9 cellular contexts compared by ENCODE assay signal in genomic region chr18:79986726-79987125, GRCh38. TPM values are rescaled to one million over a fixed set of nuclear protein-coding genes. Genes with fewer than 3 reads are reported as not detected.
A peak's percentile ranks its signal among the peaks of the same experiment; 100 is the strongest.
DNase-seq lines count a peak whose midpoint lies in the region; ATAC-seq and TF ChIP-seq lines count a peak whose summit lies in the region.
"Had no signal": no experiment of that assay in that cellular context is flagged by ENCODE, and none has a peak within 500 bp of the region (broad histone marks: within the 10 kb centered on the region; RNA-seq: fewer than 3 reads in every experiment).

No MANE protein-coding gene starts in this region.

- H3K27ac ChIP-seq in iPS-18a (ENCODE audit: low read length) (no peak overlapping the region), substantia nigra (ENCODE audit: low read depth, low read length, poor library complexity, severe bottlenecking) (peak overlapping the region; percentile 22), testis (no peak overlapping the region)

- H3K9ac ChIP-seq in iPS-18a (ENCODE audit: low read length): no peak overlapping the region

- POLR2A ChIA-PET in activated CD4-positive, alpha-beta memory T cell treated with anti-CD3 and anti-CD28 coated beads for 36 hours (lab: Charles Lee): interaction anchor here (1.2 to 2.4 kb wide), 2 partner anchors 35 to 45 kb away, joined by 3 to 12 read pairs; partner anchors contain the start of gene SLC66A2

- TF ChIP-seq POLR2A in testis (IDR thresholded peaks at IDR 0.05): no peak

- intact Hi-C loops in activated CD4-positive, alpha-beta memory T cell treated with anti-CD3 and anti-CD28 coated beads for 36 hours (cut with micrococcal nuclease): loop anchor here (1.0 kb wide), 1 partner anchor 23 kb away; no protein-coding TSS in a partner anchor
- intact Hi-C loops in testis (cut with DNase I; ENCODE audit: low total_unique reads): no loop called here

- TF ChIP-seq CTCF in testis (IDR thresholded peaks at IDR 0.05): no peak

- H3K27ac Mint-ChIP-seq in activated CD4-positive, alpha-beta memory T cell treated with anti-CD3 and anti-CD28 coated beads for 36 hours: peak overlapping the region; percentile 42

- peaks cover 52% of the 10 kb centered on the region for H3K4me1 Mint-ChIP-seq in activated T-cell treated with anti-CD3 and anti-CD28 coated beads, Interleukin-2, amount 50 U/mL, for 4 hours (ENCODE audit: low read depth)
- peaks cover 49% of the 10 kb centered on the region for H3K4me1 Mint-ChIP-seq in activated CD4-positive, alpha-beta memory T cell treated with anti-CD3 and anti-CD28 coated beads for 36 hours (ENCODE audit: low read depth)

- DNase-seq in activated T-cell treated with anti-CD3 and anti-CD28 coated beads, Interleukin-2, amount 50 U/mL, for 4 hours: no peak
- no peak for DNase-seq in activated T-cell treated with anti-CD3 and anti-CD28 coated beads, Interleukin-2, amount 50 U/mL, for 48 hours
- DNase-seq in activated CD4-positive, alpha-beta memory T cell treated with anti-CD3 and anti-CD28 coated beads for 36 hours: no peak
- DNase-seq in substantia nigra (lab: John Stamatoyannopoulos, UW) (peak in 1 of 49 donors; percentile 19), testis (no peak), NCI-H510A (lab: John Stamatoyannopoulos, UW) (no peak)
- DNase-seq: DMS53 had no signal

- no peaks in the 10 kb centered on the region for H3K9me3 Mint-ChIP-seq in activated T-cell treated with anti-CD3 and anti-CD28 coated beads, Interleukin-2, amount 50 U/mL, for 4 hours
- H3K9me3 Mint-ChIP-seq in activated CD4-positive, alpha-beta memory T cell treated with anti-CD3 and anti-CD28 coated beads for 36 hours: no peaks in the 10 kb centered on the region

- CTCF ChIA-PET in activated CD4-positive, alpha-beta memory T cell treated with anti-CD3 and anti-CD28 coated beads for 36 hours (lab: Charles Lee): interaction anchor here (0.6 kb wide), 1 partner anchor 172 kb away, joined by 3 read pairs; no protein-coding TSS in a partner anchor

- H3K27me3 Mint-ChIP-seq in activated T-cell treated with anti-CD3 and anti-CD28 coated beads, Interleukin-2, amount 50 U/mL, for 4 hours (ENCODE audit: low read depth): no peaks in the 10 kb centered on the region
- H3K27me3 Mint-ChIP-seq in activated CD4-positive, alpha-beta memory T cell treated with anti-CD3 and anti-CD28 coated beads for 36 hours: no peaks in the 10 kb centered on the region

- H3K4me1 ChIP-seq in iPS-18a (ENCODE audit: control insufficient read depth, low read depth, low read length): peaks cover 5% of the 10 kb centered on the region
- H3K4me1 ChIP-seq in testis: peaks cover 3% of the 10 kb centered on the region

- H3K9me3 ChIP-seq in iPS-18a (ENCODE audit: control insufficient read depth, low read depth, low read length) (no peaks in the 10 kb centered on the region), testis (no peaks in the 10 kb centered on the region)

- no peak for ATAC-seq in activated T-cell treated with anti-CD3 and anti-CD28 coated beads, Interleukin-2, amount 50 U/mL, for 4 hours
- no peak for ATAC-seq in GM18868 (IDR thresholded peaks at IDR 0.05; ENCODE audit: unreplicated experiment)

- H3K4me3 Mint-ChIP-seq in activated T-cell treated with anti-CD3 and anti-CD28 coated beads, Interleukin-2, amount 50 U/mL, for 4 hours: peak overlapping the region; percentile 96
- H3K4me3 Mint-ChIP-seq in activated CD4-positive, alpha-beta memory T cell treated with anti-CD3 and anti-CD28 coated beads for 36 hours: peak overlapping the region; percentile 94

- peaks cover 22% of the 10 kb centered on the region for H3K36me3 Mint-ChIP-seq in activated T-cell treated with anti-CD3 and anti-CD28 coated beads, Interleukin-2, amount 50 U/mL, for 4 hours (ENCODE audit: insufficient read depth)
- H3K36me3 Mint-ChIP-seq in activated CD4-positive, alpha-beta memory T cell treated with anti-CD3 and anti-CD28 coated beads for 36 hours: peaks cover 25% of the 10 kb centered on the region

- no peaks in the 10 kb centered on the region for H3K27me3 ChIP-seq in iPS-18a (ENCODE audit: control insufficient read depth, insufficient read depth, low read length)
- H3K27me3 ChIP-seq in testis: no peaks in the 10 kb centered on the region

- H3K36me3 ChIP-seq in iPS-18a (ENCODE audit: control insufficient read depth, low read depth, low read length) (peaks cover 15% of the 10 kb centered on the region), testis (ENCODE audit: low read depth, missing control alignments) (no peaks in the 10 kb centered on the region)

- H3K4me3 ChIP-seq in iPS-18a (ENCODE audit: low read length) (peak overlapping the region; percentile 88), testis (no peak overlapping the region)

- 34 to 42% methylated on average over 7 of the region's 7 CpGs for WGBS in testis, 2 donors

RNA-seq across cellular contexts. Expression of gene TXNL4A, which starts 1.6 kb away (rescaled TPM):
- 100 to 1,000 TPM; 211 to 261 (median 247) TPM for total RNA-seq in activated T-cell treated with anti-CD3 and anti-CD28 coated beads, Interleukin-2, amount 50 U/mL, for 4 hours
- 100 to 1,000 TPM; 169 to 175 TPM for total RNA-seq in activated CD4-positive, alpha-beta memory T cell treated with anti-CD3 and anti-CD28 coated beads for 36 hours
- total RNA-seq in testis: 10 to 100 TPM; 37.4 to 47.0 TPM
- polyA plus RNA-seq in testis (ENCODE audit: insufficient read depth, low read depth, low replicate concordance): 158 TPM

RNA-seq across cellular contexts. Expression of gene HSBP1L1, which starts 22.3 kb away (rescaled TPM):
- total RNA-seq in activated T-cell treated with anti-CD3 and anti-CD28 coated beads, Interleukin-2, amount 50 U/mL, for 4 hours: 1 to 10 TPM; 1.5 to 4.8 (median 2.2) TPM
- total RNA-seq in activated CD4-positive, alpha-beta memory T cell treated with anti-CD3 and anti-CD28 coated beads for 36 hours: 1 to 10 TPM; 8.5 to 8.8 TPM
- total RNA-seq in testis: 1 to 10 TPM; 5.0 to 6.6 TPM
- 6.0 TPM for polyA plus RNA-seq in testis (ENCODE audit: insufficient read depth, low read depth, low replicate concordance)

RNA-seq across cellular contexts. Expression of gene SLC66A2, which starts 35.3 kb away (rescaled TPM):
- total RNA-seq in activated T-cell treated with anti-CD3 and anti-CD28 coated beads, Interleukin-2, amount 50 U/mL, for 4 hours: 10 to 100 TPM; 33.7 to 38.7 (median 34.8) TPM
- 10 to 100 TPM; 27.2 to 29.5 TPM for total RNA-seq in activated CD4-positive, alpha-beta memory T cell treated with anti-CD3 and anti-CD28 coated beads for 36 hours
- 100 to 1,000 TPM in 1 of 2 donors, 10 to 100 TPM in 1; 87.0 to 143 TPM for total RNA-seq in testis
- polyA plus RNA-seq in testis (ENCODE audit: insufficient read depth, low read depth, low replicate concordance): 72.5 TPM

RNA-seq across cellular contexts. Expression of gene RBFA, which starts 47.5 kb away (rescaled TPM):
- 10 to 100 TPM; 40.0 to 52.3 (median 42.6) TPM for total RNA-seq in activated T-cell treated with anti-CD3 and anti-CD28 coated beads, Interleukin-2, amount 50 U/mL, for 4 hours
- 10 to 100 TPM; 29.5 to 31.8 TPM for total RNA-seq in activated CD4-positive, alpha-beta memory T cell treated with anti-CD3 and anti-CD28 coated beads for 36 hours
- total RNA-seq in testis: 10 to 100 TPM; 57.0 to 57.6 TPM
- polyA plus RNA-seq in testis (ENCODE audit: insufficient read depth, low read depth, low replicate concordance): 25.9 TPM
